In genomic region chr3:138862924-138863775, GRCh38 we compare ENCODE assay signal across 1 cellular context.
A peak's percentile ranks its signal among the peaks of the same experiment; 100 is the strongest.
TF ChIP-seq lines count a peak whose summit lies in the region.

No MANE protein-coding gene starts in this region.

TF ChIP-seq in HepG2, 621 proteins besides CTCF, POLR2A, EP300 and RAD21 (continued from another document and continues in another):
- TF ChIP-seq ZNF281 (CRISPR knock-in tag; IDR thresholded peaks at IDR 0.05; ENCODE audit: borderline replicate concordance) (peak; percentile 55), KDM2A (CRISPR knock-in tag; IDR thresholded peaks at IDR 0.05; ENCODE audit: borderline replicate concordance, low read depth) (peak; percentile 59; the same call in 1 of the 2 replicates), ZNF598 (CRISPR knock-in tag; IDR thresholded peaks at IDR 0.05; ENCODE audit: borderline replicate concordance) (no peak), SRSF9 (IDR thresholded peaks at IDR 0.05; ENCODE audit: borderline replicate concordance, insufficient read depth, low read depth, low read length, poor library complexity, severe bottlenecking) (no peak), MATR3 (CRISPR knock-in tag; IDR thresholded peaks at IDR 0.05) (no peak), MED8 (CRISPR knock-in tag; IDR thresholded peaks at IDR 0.05; ENCODE audit: insufficient replicate concordance) (peak; percentile 74), ZNF879 (CRISPR knock-in tag; IDR thresholded peaks at IDR 0.05) (no peak), SOX6 (IDR thresholded peaks at IDR 0.05) (no peak), SOX6 (CRISPR knock-in tag; IDR thresholded peaks at IDR 0.05) (peak; percentile 94), ZNF558 (CRISPR knock-in tag; IDR thresholded peaks at IDR 0.05; ENCODE audit: borderline replicate concordance) (0 out of 2 replicates have a peak, but pooled peaks have one; percentile 79), FOXJ3 (CRISPR knock-in tag; IDR thresholded peaks at IDR 0.05; ENCODE audit: borderline replicate concordance) (peak; percentile 59; the same call in 1 of the 2 replicates), ZNF572 (CRISPR knock-in tag; IDR thresholded peaks at IDR 0.05) (peak; percentile 83), ELF4 (CRISPR knock-in tag; IDR thresholded peaks at IDR 0.05; ENCODE audit: borderline replicate concordance) (no peak), MLX (CRISPR knock-in tag; IDR thresholded peaks at IDR 0.05) (peak; percentile 78; the same call in 1 of the 2 replicates), BHLHE40 (IDR thresholded peaks at IDR 0.05; ENCODE audit: low read length) (peak; percentile 27; the same call in 1 of the 2 replicates), EED (CRISPR knock-in tag; IDR thresholded peaks at IDR 0.05) (no peak), ZNF784 (CRISPR knock-in tag; IDR thresholded peaks at IDR 0.05; ENCODE audit: borderline replicate concordance) (no peak), ZFP41 (CRISPR knock-in tag; IDR thresholded peaks at IDR 0.05; ENCODE audit: borderline replicate concordance) (no peak), ZNF335 (CRISPR knock-in tag; IDR thresholded peaks at IDR 0.05) (0 out of 2 replicates have a peak, but pooled peaks have one; percentile 2), MXD3 (CRISPR knock-in tag; IDR thresholded peaks at IDR 0.05) (no peak), PITX1 (CRISPR knock-in tag; IDR thresholded peaks at IDR 0.05) (peak; percentile 84), TRIM24 (CRISPR knock-in tag; IDR thresholded peaks at IDR 0.05) (no peak), GATAD2A (CRISPR knock-in tag; IDR thresholded peaks at IDR 0.05) (peak; percentile 94), NFYC (CRISPR knock-in tag; IDR thresholded peaks at IDR 0.05) (peak; percentile 9; the same call in 1 of the 2 replicates), ZFP36L2 (CRISPR knock-in tag; IDR thresholded peaks at IDR 0.05) (no peak), NR1H2 (CRISPR knock-in tag; IDR thresholded peaks at IDR 0.05; ENCODE audit: borderline replicate concordance, low read depth) (no peak), ZNF225 (CRISPR knock-in tag; IDR thresholded peaks at IDR 0.05) (no peak), PAWR (CRISPR knock-in tag; IDR thresholded peaks at IDR 0.05; ENCODE audit: borderline replicate concordance) (no peak), TCF7L2 (IDR thresholded peaks at IDR 0.05; ENCODE audit: low read depth, low read length) (no peak), ZFY (CRISPR knock-in tag; IDR thresholded peaks at IDR 0.05) (peak; percentile 69), ZNF280B (CRISPR knock-in tag; IDR thresholded peaks at IDR 0.05; ENCODE audit: borderline replicate concordance) (no peak), TGIF2 (CRISPR knock-in tag; IDR thresholded peaks at IDR 0.05) (peak; percentile 23; the same call in 1 of the 2 replicates), HIVEP1 (CRISPR knock-in tag; IDR thresholded peaks at IDR 0.05) (peak; percentile 73; the same call in 1 of the 2 replicates), ZFYVE20 (CRISPR knock-in tag; IDR thresholded peaks at IDR 0.05; ENCODE audit: borderline replicate concordance, low read depth) (no peak), ZBTB43 (CRISPR knock-in tag; conservative IDR thresholded peaks at IDR 0.05) (0 out of 2 replicates have a peak, but pooled peaks have one; percentile 37)
- TF ChIP-seq, protein P1, sequence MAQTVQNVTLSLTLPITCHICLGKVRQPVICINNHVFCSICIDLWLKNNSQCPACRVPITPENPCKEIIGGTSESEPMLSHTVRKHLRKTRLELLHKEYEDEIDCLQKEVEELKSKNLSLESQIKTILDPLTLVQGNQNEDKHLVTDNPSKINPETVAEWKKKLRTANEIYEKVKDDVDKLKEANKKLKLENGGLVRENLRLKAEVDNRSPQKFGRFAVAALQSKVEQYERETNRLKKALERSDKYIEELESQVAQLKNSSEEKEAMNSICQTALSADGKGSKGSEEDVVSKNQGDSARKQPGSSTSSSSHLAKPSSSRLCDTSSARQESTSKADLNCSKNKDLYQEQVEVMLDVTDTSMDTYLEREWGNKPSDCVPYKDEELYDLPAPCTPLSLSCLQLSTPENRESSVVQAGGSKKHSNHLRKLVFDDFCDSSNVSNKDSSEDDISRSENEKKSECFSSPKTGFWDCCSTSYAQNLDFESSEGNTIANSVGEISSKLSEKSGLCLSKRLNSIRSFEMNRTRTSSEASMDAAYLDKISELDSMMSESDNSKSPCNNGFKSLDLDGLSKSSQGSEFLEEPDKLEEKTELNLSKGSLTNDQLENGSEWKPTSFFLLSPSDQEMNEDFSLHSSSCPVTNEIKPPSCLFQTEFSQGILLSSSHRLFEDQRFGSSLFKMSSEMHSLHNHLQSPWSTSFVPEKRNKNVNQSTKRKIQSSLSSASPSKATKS (CRISPR knock-in tag; IDR thresholded peaks at IDR 0.05), result no peak
- TF ChIP-seq, protein P2, sequence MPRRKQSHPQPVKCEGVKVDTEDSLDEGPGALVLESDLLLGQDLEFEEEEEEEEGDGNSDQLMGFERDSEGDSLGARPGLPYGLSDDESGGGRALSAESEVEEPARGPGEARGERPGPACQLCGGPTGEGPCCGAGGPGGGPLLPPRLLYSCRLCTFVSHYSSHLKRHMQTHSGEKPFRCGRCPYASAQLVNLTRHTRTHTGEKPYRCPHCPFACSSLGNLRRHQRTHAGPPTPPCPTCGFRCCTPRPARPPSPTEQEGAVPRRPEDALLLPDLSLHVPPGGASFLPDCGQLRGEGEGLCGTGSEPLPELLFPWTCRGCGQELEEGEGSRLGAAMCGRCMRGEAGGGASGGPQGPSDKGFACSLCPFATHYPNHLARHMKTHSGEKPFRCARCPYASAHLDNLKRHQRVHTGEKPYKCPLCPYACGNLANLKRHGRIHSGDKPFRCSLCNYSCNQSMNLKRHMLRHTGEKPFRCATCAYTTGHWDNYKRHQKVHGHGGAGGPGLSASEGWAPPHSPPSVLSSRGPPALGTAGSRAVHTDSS (CRISPR knock-in tag; conservative IDR thresholded peaks at IDR 0.05), result no peak
- TF ChIP-seq, protein P3, sequence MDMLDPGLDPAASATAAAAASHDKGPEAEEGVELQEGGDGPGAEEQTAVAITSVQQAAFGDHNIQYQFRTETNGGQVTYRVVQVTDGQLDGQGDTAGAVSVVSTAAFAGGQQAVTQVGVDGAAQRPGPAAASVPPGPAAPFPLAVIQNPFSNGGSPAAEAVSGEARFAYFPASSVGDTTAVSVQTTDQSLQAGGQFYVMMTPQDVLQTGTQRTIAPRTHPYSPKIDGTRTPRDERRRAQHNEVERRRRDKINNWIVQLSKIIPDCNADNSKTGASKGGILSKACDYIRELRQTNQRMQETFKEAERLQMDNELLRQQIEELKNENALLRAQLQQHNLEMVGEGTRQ (IDR thresholded peaks at IDR 0.05; ENCODE audit: low read depth, low read length), result no peak
- TF ChIP-seq, protein P3 (CRISPR knock-in tag; IDR thresholded peaks at IDR 0.05; ENCODE audit: borderline replicate concordance), result no peak; the same call in 1 of the 2 replicates
- TF ChIP-seq, protein P4, sequence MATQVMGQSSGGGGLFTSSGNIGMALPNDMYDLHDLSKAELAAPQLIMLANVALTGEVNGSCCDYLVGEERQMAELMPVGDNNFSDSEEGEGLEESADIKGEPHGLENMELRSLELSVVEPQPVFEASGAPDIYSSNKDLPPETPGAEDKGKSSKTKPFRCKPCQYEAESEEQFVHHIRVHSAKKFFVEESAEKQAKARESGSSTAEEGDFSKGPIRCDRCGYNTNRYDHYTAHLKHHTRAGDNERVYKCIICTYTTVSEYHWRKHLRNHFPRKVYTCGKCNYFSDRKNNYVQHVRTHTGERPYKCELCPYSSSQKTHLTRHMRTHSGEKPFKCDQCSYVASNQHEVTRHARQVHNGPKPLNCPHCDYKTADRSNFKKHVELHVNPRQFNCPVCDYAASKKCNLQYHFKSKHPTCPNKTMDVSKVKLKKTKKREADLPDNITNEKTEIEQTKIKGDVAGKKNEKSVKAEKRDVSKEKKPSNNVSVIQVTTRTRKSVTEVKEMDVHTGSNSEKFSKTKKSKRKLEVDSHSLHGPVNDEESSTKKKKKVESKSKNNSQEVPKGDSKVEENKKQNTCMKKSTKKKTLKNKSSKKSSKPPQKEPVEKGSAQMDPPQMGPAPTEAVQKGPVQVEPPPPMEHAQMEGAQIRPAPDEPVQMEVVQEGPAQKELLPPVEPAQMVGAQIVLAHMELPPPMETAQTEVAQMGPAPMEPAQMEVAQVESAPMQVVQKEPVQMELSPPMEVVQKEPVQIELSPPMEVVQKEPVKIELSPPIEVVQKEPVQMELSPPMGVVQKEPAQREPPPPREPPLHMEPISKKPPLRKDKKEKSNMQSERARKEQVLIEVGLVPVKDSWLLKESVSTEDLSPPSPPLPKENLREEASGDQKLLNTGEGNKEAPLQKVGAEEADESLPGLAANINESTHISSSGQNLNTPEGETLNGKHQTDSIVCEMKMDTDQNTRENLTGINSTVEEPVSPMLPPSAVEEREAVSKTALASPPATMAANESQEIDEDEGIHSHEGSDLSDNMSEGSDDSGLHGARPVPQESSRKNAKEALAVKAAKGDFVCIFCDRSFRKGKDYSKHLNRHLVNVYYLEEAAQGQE (IDR thresholded peaks at IDR 0.05; ENCODE audit: borderline replicate concordance in 1 of 2, low read depth in 1 of 2, low read length in 2 of 2), result peak in 1 of 2 experiments; percentile 67; a peak in 1 of 4 replicates
- TF ChIP-seq, protein P5, sequence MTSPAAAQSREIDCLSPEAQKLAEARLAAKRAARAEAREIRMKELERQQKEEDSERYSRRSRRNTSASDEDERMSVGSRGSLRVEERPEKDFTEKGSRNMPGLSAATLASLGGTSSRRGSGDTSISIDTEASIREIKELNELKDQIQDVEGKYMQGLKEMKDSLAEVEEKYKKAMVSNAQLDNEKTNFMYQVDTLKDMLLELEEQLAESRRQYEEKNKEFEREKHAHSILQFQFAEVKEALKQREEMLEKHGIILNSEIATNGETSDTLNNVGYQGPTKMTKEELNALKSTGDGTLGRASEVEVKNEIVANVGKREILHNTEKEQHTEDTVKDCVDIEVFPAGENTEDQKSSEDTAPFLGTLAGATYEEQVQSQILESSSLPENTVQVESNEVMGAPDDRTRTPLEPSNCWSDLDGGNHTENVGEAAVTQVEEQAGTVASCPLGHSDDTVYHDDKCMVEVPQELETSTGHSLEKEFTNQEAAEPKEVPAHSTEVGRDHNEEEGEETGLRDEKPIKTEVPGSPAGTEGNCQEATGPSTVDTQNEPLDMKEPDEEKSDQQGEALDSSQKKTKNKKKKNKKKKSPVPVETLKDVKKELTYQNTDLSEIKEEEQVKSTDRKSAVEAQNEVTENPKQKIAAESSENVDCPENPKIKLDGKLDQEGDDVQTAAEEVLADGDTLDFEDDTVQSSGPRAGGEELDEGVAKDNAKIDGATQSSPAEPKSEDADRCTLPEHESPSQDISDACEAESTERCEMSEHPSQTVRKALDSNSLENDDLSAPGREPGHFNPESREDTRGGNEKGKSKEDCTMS (CRISPR knock-in tag; conservative IDR thresholded peaks at IDR 0.05), result no peak
